In the genomic region with DNA sequence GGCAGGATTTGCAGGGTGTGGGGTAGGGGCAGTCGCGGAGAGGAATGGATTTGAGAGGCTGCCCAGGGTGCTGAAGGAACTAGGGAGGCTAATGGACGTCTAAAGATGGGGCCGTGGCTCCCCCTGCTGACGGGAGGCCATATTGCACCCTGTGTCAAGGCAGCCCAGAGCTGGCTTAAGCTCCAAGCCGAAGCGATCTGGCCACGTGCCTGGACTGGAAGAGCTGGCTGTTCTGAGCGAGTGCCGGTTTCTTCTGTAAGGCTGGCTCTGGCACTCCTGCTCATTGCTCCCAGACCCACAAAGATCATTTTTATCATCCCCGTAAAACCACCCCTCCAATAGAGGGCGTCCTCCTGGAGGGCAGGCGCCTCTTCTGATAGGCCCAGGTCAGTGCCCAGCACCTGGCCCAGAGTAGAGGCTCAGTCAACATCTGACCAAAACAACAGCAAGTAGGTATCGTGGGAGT, we compare ENCODE assay signal across 1 cellular context.
TF ChIP-seq lines count a peak whose summit lies in the region.

No MANE protein-coding gene starts in this region.

TF ChIP-seq in GM12878, 131 proteins besides CTCF, POLR2A, EP300 and RAD21:
- TF ChIP-seq MXI1 (IDR thresholded peaks at IDR 0.05; ENCODE audit: low read depth, low read length) (no peak), EZH2 (IDR thresholded peaks at IDR 0.05; ENCODE audit: borderline replicate concordance, control insufficient read depth, low read depth, low read length) (no peak), EGR1 (IDR thresholded peaks at IDR 0.05; ENCODE audit: borderline replicate concordance in 1 of 2, low read depth in 2 of 2, low read length in 2 of 2) (no peak), SMC3 (IDR thresholded peaks at IDR 0.05; ENCODE audit: borderline replicate concordance, low read length) (peak; percentile 54; the same call in 1 of the 2 replicates), POU2F2 (IDR thresholded peaks at IDR 0.05; ENCODE audit: borderline replicate concordance, low read depth, low read length) (no peak), POLR2AphosphoS5 (IDR thresholded peaks at IDR 0.05; ENCODE audit: low read length) (no peak), IKZF2 (IDR thresholded peaks at IDR 0.05) (no peak), BHLHE40 (IDR thresholded peaks at IDR 0.05; ENCODE audit: borderline replicate concordance in 1 of 2, low read depth in 2 of 2, low read length in 1 of 2) (peak in 1 of 2 experiments; percentile 59; a peak in 1 of 4 replicates), BRCA1 (IDR thresholded peaks at IDR 0.05; ENCODE audit: low read depth, low read length) (no peak), ZNF274 (IDR thresholded peaks at IDR 0.05; ENCODE audit: insufficient read depth, insufficient read length) (no peak), ZNF622 (IDR thresholded peaks at IDR 0.05) (no peak), MEF2A (IDR thresholded peaks at IDR 0.05; ENCODE audit: insufficient read depth, low read depth, low read length) (no peak), BMI1 (IDR thresholded peaks at IDR 0.05; ENCODE audit: borderline replicate concordance) (no peak), CREM (IDR thresholded peaks at IDR 0.05; ENCODE audit: low read depth) (no peak), RBBP5 (conservative IDR thresholded peaks at IDR 0.05) (no peak), MYB (IDR thresholded peaks at IDR 0.05; ENCODE audit: borderline replicate concordance, low read depth, low read length) (no peak), ATF7 (IDR thresholded peaks at IDR 0.05; ENCODE audit: low read depth) (no peak), KDM1A (IDR thresholded peaks at IDR 0.05; ENCODE audit: borderline replicate concordance) (no peak), SIN3A (IDR thresholded peaks at IDR 0.05; ENCODE audit: low read depth, low read length) (no peak), YY1 (IDR thresholded peaks at IDR 0.05; ENCODE audit: low read depth, low read length) (peak; percentile 77), HCFC1 (IDR thresholded peaks at IDR 0.05; ENCODE audit: low read length) (no peak), SREBF1 (IDR thresholded peaks at IDR 0.05; ENCODE audit: low read length) (no peak), NRF1 (conservative IDR thresholded peaks at IDR 0.05; ENCODE audit: low read depth, low read length) (no peak)
- TF ChIP-seq, protein P1, sequence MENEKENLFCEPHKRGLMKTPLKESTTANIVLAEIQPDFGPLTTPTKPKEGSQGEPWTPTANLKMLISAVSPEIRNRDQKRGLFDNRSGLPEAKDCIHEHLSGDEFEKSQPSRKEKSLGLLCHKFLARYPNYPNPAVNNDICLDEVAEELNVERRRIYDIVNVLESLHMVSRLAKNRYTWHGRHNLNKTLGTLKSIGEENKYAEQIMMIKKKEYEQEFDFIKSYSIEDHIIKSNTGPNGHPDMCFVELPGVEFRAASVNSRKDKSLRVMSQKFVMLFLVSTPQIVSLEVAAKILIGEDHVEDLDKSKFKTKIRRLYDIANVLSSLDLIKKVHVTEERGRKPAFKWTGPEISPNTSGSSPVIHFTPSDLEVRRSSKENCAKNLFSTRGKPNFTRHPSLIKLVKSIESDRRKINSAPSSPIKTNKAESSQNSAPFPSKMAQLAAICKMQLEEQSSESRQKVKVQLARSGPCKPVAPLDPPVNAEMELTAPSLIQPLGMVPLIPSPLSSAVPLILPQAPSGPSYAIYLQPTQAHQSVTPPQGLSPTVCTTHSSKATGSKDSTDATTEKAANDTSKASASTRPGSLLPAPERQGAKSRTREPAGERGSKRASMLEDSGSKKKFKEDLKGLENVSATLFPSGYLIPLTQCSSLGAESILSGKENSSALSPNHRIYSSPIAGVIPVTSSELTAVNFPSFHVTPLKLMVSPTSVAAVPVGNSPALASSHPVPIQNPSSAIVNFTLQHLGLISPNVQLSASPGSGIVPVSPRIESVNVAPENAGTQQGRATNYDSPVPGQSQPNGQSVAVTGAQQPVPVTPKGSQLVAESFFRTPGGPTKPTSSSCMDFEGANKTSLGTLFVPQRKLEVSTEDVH (IDR thresholded peaks at IDR 0.05; ENCODE audit: low read depth, partially characterized antibody), result no peak
- TF ChIP-seq, protein P2, sequence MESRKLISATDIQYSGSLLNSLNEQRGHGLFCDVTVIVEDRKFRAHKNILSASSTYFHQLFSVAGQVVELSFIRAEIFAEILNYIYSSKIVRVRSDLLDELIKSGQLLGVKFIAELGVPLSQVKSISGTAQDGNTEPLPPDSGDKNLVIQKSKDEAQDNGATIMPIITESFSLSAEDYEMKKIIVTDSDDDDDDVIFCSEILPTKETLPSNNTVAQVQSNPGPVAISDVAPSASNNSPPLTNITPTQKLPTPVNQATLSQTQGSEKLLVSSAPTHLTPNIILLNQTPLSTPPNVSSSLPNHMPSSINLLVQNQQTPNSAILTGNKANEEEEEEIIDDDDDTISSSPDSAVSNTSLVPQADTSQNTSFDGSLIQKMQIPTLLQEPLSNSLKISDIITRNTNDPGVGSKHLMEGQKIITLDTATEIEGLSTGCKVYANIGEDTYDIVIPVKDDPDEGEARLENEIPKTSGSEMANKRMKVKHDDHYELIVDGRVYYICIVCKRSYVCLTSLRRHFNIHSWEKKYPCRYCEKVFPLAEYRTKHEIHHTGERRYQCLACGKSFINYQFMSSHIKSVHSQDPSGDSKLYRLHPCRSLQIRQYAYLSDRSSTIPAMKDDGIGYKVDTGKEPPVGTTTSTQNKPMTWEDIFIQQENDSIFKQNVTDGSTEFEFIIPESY (IDR thresholded peaks at IDR 0.05), result no peak
- TF ChIP-seq, protein P3, sequence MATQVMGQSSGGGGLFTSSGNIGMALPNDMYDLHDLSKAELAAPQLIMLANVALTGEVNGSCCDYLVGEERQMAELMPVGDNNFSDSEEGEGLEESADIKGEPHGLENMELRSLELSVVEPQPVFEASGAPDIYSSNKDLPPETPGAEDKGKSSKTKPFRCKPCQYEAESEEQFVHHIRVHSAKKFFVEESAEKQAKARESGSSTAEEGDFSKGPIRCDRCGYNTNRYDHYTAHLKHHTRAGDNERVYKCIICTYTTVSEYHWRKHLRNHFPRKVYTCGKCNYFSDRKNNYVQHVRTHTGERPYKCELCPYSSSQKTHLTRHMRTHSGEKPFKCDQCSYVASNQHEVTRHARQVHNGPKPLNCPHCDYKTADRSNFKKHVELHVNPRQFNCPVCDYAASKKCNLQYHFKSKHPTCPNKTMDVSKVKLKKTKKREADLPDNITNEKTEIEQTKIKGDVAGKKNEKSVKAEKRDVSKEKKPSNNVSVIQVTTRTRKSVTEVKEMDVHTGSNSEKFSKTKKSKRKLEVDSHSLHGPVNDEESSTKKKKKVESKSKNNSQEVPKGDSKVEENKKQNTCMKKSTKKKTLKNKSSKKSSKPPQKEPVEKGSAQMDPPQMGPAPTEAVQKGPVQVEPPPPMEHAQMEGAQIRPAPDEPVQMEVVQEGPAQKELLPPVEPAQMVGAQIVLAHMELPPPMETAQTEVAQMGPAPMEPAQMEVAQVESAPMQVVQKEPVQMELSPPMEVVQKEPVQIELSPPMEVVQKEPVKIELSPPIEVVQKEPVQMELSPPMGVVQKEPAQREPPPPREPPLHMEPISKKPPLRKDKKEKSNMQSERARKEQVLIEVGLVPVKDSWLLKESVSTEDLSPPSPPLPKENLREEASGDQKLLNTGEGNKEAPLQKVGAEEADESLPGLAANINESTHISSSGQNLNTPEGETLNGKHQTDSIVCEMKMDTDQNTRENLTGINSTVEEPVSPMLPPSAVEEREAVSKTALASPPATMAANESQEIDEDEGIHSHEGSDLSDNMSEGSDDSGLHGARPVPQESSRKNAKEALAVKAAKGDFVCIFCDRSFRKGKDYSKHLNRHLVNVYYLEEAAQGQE (IDR thresholded peaks at IDR 0.05; ENCODE audit: low read depth, low read length), result peak; percentile 26; the same call in 1 of the 2 replicates
- TF ChIP-seq, protein P4, sequence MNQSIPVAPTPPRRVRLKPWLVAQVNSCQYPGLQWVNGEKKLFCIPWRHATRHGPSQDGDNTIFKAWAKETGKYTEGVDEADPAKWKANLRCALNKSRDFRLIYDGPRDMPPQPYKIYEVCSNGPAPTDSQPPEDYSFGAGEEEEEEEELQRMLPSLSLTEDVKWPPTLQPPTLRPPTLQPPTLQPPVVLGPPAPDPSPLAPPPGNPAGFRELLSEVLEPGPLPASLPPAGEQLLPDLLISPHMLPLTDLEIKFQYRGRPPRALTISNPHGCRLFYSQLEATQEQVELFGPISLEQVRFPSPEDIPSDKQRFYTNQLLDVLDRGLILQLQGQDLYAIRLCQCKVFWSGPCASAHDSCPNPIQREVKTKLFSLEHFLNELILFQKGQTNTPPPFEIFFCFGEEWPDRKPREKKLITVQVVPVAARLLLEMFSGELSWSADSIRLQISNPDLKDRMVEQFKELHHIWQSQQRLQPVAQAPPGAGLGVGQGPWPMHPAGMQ (IDR thresholded peaks at IDR 0.05; ENCODE audit: borderline replicate concordance), result no peak
- TF ChIP-seq, protein P5, sequence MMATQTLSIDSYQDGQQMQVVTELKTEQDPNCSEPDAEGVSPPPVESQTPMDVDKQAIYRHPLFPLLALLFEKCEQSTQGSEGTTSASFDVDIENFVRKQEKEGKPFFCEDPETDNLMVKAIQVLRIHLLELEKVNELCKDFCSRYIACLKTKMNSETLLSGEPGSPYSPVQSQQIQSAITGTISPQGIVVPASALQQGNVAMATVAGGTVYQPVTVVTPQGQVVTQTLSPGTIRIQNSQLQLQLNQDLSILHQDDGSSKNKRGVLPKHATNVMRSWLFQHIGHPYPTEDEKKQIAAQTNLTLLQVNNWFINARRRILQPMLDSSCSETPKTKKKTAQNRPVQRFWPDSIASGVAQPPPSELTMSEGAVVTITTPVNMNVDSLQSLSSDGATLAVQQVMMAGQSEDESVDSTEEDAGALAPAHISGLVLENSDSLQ (IDR thresholded peaks at IDR 0.05), result no peak
- TF ChIP-seq, protein P6, sequence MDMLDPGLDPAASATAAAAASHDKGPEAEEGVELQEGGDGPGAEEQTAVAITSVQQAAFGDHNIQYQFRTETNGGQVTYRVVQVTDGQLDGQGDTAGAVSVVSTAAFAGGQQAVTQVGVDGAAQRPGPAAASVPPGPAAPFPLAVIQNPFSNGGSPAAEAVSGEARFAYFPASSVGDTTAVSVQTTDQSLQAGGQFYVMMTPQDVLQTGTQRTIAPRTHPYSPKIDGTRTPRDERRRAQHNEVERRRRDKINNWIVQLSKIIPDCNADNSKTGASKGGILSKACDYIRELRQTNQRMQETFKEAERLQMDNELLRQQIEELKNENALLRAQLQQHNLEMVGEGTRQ (IDR thresholded peaks at IDR 0.05; ENCODE audit: borderline replicate concordance, low read depth, low read length), result no peak; the same call in 1 of the 2 replicates
- TF ChIP-seq, protein P7, sequence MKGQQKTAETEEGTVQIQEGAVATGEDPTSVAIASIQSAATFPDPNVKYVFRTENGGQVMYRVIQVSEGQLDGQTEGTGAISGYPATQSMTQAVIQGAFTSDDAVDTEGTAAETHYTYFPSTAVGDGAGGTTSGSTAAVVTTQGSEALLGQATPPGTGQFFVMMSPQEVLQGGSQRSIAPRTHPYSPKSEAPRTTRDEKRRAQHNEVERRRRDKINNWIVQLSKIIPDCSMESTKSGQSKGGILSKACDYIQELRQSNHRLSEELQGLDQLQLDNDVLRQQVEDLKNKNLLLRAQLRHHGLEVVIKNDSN (IDR thresholded peaks at IDR 0.05; ENCODE audit: borderline replicate concordance, extremely low read length, insufficient read depth, low read depth, low read length), result peak; percentile 43
